1 cellular context compared by ENCODE assay signal in the genomic region with DNA sequence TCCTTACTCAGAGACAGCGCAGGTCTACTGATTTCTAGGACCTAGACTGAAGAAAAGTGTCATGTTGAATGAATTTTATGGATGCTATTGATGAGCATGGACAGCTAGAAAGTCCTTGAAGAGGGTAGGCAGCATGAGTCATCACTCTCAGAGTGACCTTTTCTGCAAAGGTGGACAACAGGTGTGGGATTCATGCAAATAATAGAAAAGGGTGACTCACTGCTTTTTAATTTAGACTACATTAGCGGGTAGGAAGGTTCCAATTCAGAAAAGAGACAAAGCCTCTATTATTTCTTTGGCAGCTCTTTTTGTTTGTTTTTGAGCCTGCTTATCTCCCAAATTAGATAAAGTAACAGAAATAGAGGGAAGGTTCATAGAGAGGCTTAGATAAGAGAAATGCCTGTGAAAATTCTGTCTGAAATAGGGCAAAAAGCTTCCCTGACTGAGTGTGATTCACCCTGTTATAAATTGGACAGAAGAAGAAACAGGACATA.
A peak's percentile ranks its signal among the peaks of the same experiment; 100 is the strongest.
TF ChIP-seq lines count a peak whose summit lies in the region.

No MANE protein-coding gene starts in this region.

TF ChIP-seq in SK-N-SH, 30 proteins besides CTCF, POLR2A, EP300 and RAD21 (continued from another document):
- TF ChIP-seq, protein P1, sequence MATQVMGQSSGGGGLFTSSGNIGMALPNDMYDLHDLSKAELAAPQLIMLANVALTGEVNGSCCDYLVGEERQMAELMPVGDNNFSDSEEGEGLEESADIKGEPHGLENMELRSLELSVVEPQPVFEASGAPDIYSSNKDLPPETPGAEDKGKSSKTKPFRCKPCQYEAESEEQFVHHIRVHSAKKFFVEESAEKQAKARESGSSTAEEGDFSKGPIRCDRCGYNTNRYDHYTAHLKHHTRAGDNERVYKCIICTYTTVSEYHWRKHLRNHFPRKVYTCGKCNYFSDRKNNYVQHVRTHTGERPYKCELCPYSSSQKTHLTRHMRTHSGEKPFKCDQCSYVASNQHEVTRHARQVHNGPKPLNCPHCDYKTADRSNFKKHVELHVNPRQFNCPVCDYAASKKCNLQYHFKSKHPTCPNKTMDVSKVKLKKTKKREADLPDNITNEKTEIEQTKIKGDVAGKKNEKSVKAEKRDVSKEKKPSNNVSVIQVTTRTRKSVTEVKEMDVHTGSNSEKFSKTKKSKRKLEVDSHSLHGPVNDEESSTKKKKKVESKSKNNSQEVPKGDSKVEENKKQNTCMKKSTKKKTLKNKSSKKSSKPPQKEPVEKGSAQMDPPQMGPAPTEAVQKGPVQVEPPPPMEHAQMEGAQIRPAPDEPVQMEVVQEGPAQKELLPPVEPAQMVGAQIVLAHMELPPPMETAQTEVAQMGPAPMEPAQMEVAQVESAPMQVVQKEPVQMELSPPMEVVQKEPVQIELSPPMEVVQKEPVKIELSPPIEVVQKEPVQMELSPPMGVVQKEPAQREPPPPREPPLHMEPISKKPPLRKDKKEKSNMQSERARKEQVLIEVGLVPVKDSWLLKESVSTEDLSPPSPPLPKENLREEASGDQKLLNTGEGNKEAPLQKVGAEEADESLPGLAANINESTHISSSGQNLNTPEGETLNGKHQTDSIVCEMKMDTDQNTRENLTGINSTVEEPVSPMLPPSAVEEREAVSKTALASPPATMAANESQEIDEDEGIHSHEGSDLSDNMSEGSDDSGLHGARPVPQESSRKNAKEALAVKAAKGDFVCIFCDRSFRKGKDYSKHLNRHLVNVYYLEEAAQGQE (IDR thresholded peaks at IDR 0.05; ENCODE audit: low read depth, low read length): no peak
- TF ChIP-seq JUND (IDR thresholded peaks at IDR 0.05): peak; percentile 49
- no peak for TF ChIP-seq SIN3A (IDR thresholded peaks at IDR 0.05; ENCODE audit: borderline replicate concordance, low read depth, low read length)
- TF ChIP-seq, protein P2, sequence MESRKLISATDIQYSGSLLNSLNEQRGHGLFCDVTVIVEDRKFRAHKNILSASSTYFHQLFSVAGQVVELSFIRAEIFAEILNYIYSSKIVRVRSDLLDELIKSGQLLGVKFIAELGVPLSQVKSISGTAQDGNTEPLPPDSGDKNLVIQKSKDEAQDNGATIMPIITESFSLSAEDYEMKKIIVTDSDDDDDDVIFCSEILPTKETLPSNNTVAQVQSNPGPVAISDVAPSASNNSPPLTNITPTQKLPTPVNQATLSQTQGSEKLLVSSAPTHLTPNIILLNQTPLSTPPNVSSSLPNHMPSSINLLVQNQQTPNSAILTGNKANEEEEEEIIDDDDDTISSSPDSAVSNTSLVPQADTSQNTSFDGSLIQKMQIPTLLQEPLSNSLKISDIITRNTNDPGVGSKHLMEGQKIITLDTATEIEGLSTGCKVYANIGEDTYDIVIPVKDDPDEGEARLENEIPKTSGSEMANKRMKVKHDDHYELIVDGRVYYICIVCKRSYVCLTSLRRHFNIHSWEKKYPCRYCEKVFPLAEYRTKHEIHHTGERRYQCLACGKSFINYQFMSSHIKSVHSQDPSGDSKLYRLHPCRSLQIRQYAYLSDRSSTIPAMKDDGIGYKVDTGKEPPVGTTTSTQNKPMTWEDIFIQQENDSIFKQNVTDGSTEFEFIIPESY (IDR thresholded peaks at IDR 0.05; ENCODE audit: borderline replicate concordance, low read depth): no peak
- TF ChIP-seq GATA2 (CRISPR knock-in tag; IDR thresholded peaks at IDR 0.05): peak; percentile 61; the same call in 1 of the 2 replicates
- TF ChIP-seq, protein P3, sequence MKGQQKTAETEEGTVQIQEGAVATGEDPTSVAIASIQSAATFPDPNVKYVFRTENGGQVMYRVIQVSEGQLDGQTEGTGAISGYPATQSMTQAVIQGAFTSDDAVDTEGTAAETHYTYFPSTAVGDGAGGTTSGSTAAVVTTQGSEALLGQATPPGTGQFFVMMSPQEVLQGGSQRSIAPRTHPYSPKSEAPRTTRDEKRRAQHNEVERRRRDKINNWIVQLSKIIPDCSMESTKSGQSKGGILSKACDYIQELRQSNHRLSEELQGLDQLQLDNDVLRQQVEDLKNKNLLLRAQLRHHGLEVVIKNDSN (IDR thresholded peaks at IDR 0.05; ENCODE audit: borderline replicate concordance, low read depth): no peak
- TF ChIP-seq SMC3 (IDR thresholded peaks at IDR 0.05; ENCODE audit: low read depth, low read length): no peak
